Comparison of ENCODE assay signal across 8 cellular contexts in genomic region chrX:103941201-103941975, GRCh38. TPM values are rescaled to one million over a fixed set of nuclear protein-coding genes. Genes with fewer than 3 reads are reported as not detected.
DNase-seq lines count a peak whose midpoint lies in the region; ATAC-seq and TF ChIP-seq lines count a peak whose summit lies in the region.

No MANE protein-coding gene starts in this region.

- TF ChIP-seq CTCF in foreskin keratinocyte (conservative IDR thresholded peaks at IDR 0.05) (peak; percentile 58), testis (IDR thresholded peaks at IDR 0.05) (peak; percentile 20 to 31 (median 26))

- peak; percentile 77 for ATAC-seq in HG03342 (IDR thresholded peaks at IDR 0.05; ENCODE audit: unreplicated experiment)
- peak; percentile 45 for ATAC-seq in foreskin keratinocyte

- no peak overlapping the region for H3K4me3 ChIP-seq in ACC112 (ENCODE audit: low read depth, low read length)
- H3K4me3 ChIP-seq in testis = no peak overlapping the region

- intact Hi-C loops in testis (cut with DNase I; ENCODE audit: low total_unique reads) = no loop called here

- 47 to 48% methylated on average over 3 of the region's 3 CpGs for WGBS in testis, 2 donors

- no peaks in the 10 kb centered on the region for H3K27me3 ChIP-seq in ACC112 (ENCODE audit: insufficient read depth, low read length)
- no peaks in the 10 kb centered on the region for H3K27me3 ChIP-seq in foreskin keratinocyte
- no peaks in the 10 kb centered on the region for H3K27me3 ChIP-seq in testis

- H3K79me2 ChIP-seq in ACC112 (ENCODE audit: control insufficient read depth, insufficient read depth, low read length, unreplicated experiment) = no peaks in the 10 kb centered on the region

- peak; percentile 50 for DNase-seq in EH (ENCODE audit: low read depth)
- DNase-seq in RPMI8226 = peak; percentile 16
- DNase-seq in foreskin keratinocyte = peak in 1 of 2 donors; percentile 17
- DNase-seq in testis = no peak
- no peak for DNase-seq in activated CD8-positive, alpha-beta memory T cell treated with anti-CD3 and anti-CD28 coated beads, Interleukin-2, amount 50 U/mL, for 4 hours
- DNase-seq in GDM1 (lab: John Stamatoyannopoulos, UW) = no peak

- H3K9me3 ChIP-seq in testis = no peaks in the 10 kb centered on the region

- no peaks in the 10 kb centered on the region for H3K36me3 ChIP-seq in ACC112 (ENCODE audit: insufficient read depth, low read length)
- H3K36me3 ChIP-seq in testis (ENCODE audit: low read depth, missing control alignments) = no peaks in the 10 kb centered on the region

- H3K4me1 ChIP-seq in ACC112 (ENCODE audit: control insufficient read depth, insufficient read depth, low read length, unreplicated experiment) = peaks cover 10% of the 10 kb centered on the region
- no peaks in the 10 kb centered on the region for H3K4me1 ChIP-seq in foreskin keratinocyte
- H3K4me1 ChIP-seq in testis = no peaks in the 10 kb centered on the region

- peak overlapping the region; percentile 28; the same call in 1 of the 2 replicates for H3K27ac ChIP-seq in ACC112 (ENCODE audit: low read depth, low read length)
- no peak overlapping the region for H3K27ac ChIP-seq in foreskin keratinocyte
- no peak overlapping the region for H3K27ac ChIP-seq in testis

- TF ChIP-seq POLR2A in testis (IDR thresholded peaks at IDR 0.05) = no peak

- no peak overlapping the region for H2AFZ ChIP-seq in ACC112 (ENCODE audit: low read length, unreplicated experiment)

RNA-seq across cellular contexts. Expression of gene TMSB15B, which starts 21.0 kb away (rescaled TPM):
- total RNA-seq in foreskin keratinocyte (10.3 and 11.1 TPM in 2 replicates), testis (1 to 10 TPM; 5.4 to 6.9 TPM)
- polyA plus RNA-seq in foreskin keratinocyte (16.0 and 20.0 TPM in 2 replicates), testis (ENCODE audit: insufficient read depth, low read depth, low replicate concordance) (4.0 TPM)

Comparison
In these comparisons a context has a peak if more than half of its experiments do, and no peak if none do; other contexts are left out.
1. DNase-seq: peak in EH (single experiment) and RPMI8226 (single experiment); none in testis (single experiment), activated CD8-positive, alpha-beta memory T cell treated with anti-CD3 and anti-CD28 coated beads, Interleukin-2, amount 50 U/mL, for 4 hours (single experiment) and GDM1 (single experiment).